Comparison of ENCODE assay signal across 22 cellular contexts in genomic region chr20:13549451-13549850, GRCh38.
"Had no signal": no experiment of that assay in that cellular context is flagged by ENCODE, and none has a peak within 500 bp of the region (broad histone marks: within the 10 kb centered on the region; RNA-seq: fewer than 3 reads in every experiment).

No MANE protein-coding gene starts in this region.

- H3K4me3 ChIP-seq: colonic mucosa, dorsolateral prefrontal cortex, esophagus squamous epithelium, gastrocnemius medialis, heart right ventricle, left lung, lower lobe of right lung, mucosa of descending colon had no signal

- H3K4me1 ChIP-seq: colonic mucosa, esophagus squamous epithelium, gastrocnemius medialis, left lung, lower lobe of right lung had no signal

- H3K9me3 ChIP-seq: colonic mucosa, esophagus squamous epithelium, gastrocnemius medialis, heart right ventricle, left lung, lower lobe of right lung, mucosa of descending colon had no signal

- H3K27ac ChIP-seq: colonic mucosa, dorsolateral prefrontal cortex, epithelial cell of prostate, esophagus squamous epithelium, gastrocnemius medialis, heart right ventricle, left lung, lower lobe of right lung had no signal

- H3K27me3 ChIP-seq: colonic mucosa, dorsolateral prefrontal cortex, esophagus squamous epithelium, gastrocnemius medialis, heart right ventricle, left lung had no signal

- DNase-seq: colonic mucosa; cortex of kidney; dorsolateral prefrontal cortex; effector CD4-positive, alpha-beta T cell; effector memory CD4-positive, alpha-beta T cell; esophagus squamous epithelium; foreskin fibroblast; foreskin melanocyte; gastrocnemius medialis; glutamatergic neuron; head of caudate nucleus; heart right ventricle; hippocampal formation; left cardiac atrium; left lung; left ventricle myocardium superior; lower lobe of right lung; mesenchymal stem cell; mucosa of descending colon; naive B cell had no signal

- H3K36me3 ChIP-seq: colonic mucosa, esophagus squamous epithelium, gastrocnemius medialis, left lung, lower lobe of right lung had no signal

- ATAC-seq: esophagus mucosa, gastrocnemius medialis, heart right ventricle, left cardiac atrium, left lung, left ventricle myocardium superior, lower lobe of right lung, mucosa of descending colon had no signal
